In the genomic region with DNA sequence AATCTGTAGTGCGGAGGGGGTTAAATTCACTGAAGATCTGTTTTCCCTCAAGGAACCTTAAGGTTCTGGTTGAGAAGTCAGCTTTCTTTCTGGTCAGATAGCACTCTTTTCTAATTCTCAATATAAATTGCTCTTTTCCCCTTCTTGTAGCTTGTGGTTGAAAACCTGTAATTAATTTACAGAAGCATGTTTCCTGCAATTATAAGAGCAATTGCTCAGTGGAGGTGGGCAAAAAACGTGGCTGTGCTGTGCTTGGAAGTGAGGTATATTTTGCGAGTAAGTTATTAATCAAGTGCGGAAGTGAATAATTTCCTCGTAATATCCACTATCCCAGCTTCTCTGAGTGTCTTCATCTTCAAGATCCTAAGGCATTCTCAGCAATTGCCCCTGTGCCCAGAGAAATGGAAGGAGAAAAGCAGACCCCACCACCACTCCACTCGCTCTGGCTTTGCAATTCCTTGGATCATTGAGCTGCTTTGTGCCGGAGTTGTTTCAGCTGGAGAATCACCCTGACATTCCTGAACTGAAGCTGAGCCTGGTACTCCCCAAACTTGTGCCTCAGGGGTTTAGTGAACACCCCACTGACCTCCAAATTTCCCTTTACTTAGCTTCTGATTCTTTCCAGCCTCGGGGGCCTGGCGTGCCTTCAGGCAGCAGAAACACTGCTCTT, we compare ENCODE assay signal across 20 cellular contexts.
"Had no signal": no experiment of that assay in that cellular context is flagged by ENCODE, and none has a peak within 500 bp of the region (broad histone marks: within the 10 kb centered on the region; RNA-seq: fewer than 3 reads in every experiment).

No MANE protein-coding gene starts in this region.

- H3K36me3 Mint-ChIP-seq: activated CD4-positive, alpha-beta memory T cell treated with anti-CD3 and anti-CD28 coated beads for 36 hours; activated naive CD8-positive, alpha-beta T cell treated with anti-CD3 and anti-CD28 coated beads, Interleukin-2, amount 10 ng/mL, durations not matched to agents 7 days and 5 days; stimulated activated memory B cell treated with anti-CD40 and anti-IgM and Interleukin-4, amounts not matched to agents 10 μg/mL and 1 μg/mL and 100 μg/mL, for 72 hours; type B pancreatic cell; WTC11 had no signal

- H3K9me3 ChIP-seq: body of pancreas, left lung, psoas muscle, sigmoid colon, spleen, testis had no signal

- H3K27ac Mint-ChIP-seq: activated CD4-positive, alpha-beta memory T cell treated with anti-CD3 and anti-CD28 coated beads for 36 hours; activated CD4-positive, alpha-beta T cell treated with anti-CD3 and anti-CD28 coated beads for 36 hours; activated naive CD8-positive, alpha-beta T cell treated with anti-CD3 and anti-CD28 coated beads, Interleukin-2, amount 10 ng/mL, durations not matched to agents 7 days and 5 days; activated T-helper 17 cell treated with anti-CD3 and anti-CD28 coated beads, Interleukin-2, amount 50 U/mL, for 72 hours; effector memory CD8-positive, alpha-beta T cell; stimulated activated memory B cell treated with anti-CD40 and anti-IgM and Interleukin-4, amounts not matched to agents 10 μg/mL and 1 μg/mL and 100 μg/mL, for 72 hours; type B pancreatic cell; WTC11 had no signal

- H3K4me3 ChIP-seq: body of pancreas, left lung, psoas muscle, sigmoid colon, spleen, testis had no signal

- H3K4me3 Mint-ChIP-seq: activated CD4-positive, alpha-beta memory T cell treated with anti-CD3 and anti-CD28 coated beads for 36 hours; activated CD4-positive, alpha-beta T cell treated with anti-CD3 and anti-CD28 coated beads for 36 hours; activated naive CD8-positive, alpha-beta T cell treated with anti-CD3 and anti-CD28 coated beads, Interleukin-2, amount 10 ng/mL, durations not matched to agents 7 days and 5 days; activated T-helper 17 cell treated with anti-CD3 and anti-CD28 coated beads, Interleukin-2, amount 50 U/mL, for 72 hours; effector memory CD8-positive, alpha-beta T cell; neural crest cell; stimulated activated memory B cell treated with anti-CD40 and anti-IgM and Interleukin-4, amounts not matched to agents 10 μg/mL and 1 μg/mL and 100 μg/mL, for 72 hours; type B pancreatic cell; WTC11 had no signal

- H3K4me1 Mint-ChIP-seq: activated CD4-positive, alpha-beta T cell treated with anti-CD3 and anti-CD28 coated beads for 36 hours; activated naive CD8-positive, alpha-beta T cell treated with anti-CD3 and anti-CD28 coated beads, Interleukin-2, amount 10 ng/mL, durations not matched to agents 7 days and 5 days; activated T-helper 17 cell treated with anti-CD3 and anti-CD28 coated beads, Interleukin-2, amount 50 U/mL, for 72 hours; stimulated activated memory B cell treated with anti-CD40 and anti-IgM and Interleukin-4, amounts not matched to agents 10 μg/mL and 1 μg/mL and 100 μg/mL, for 72 hours had no signal

- H3K4me1 ChIP-seq: body of pancreas, left lung, psoas muscle, sigmoid colon had no signal

- H3K9me3 Mint-ChIP-seq: activated CD4-positive, alpha-beta memory T cell treated with anti-CD3 and anti-CD28 coated beads for 36 hours; activated naive CD8-positive, alpha-beta T cell treated with anti-CD3 and anti-CD28 coated beads, Interleukin-2, amount 10 ng/mL, durations not matched to agents 7 days and 5 days; activated T-helper 17 cell treated with anti-CD3 and anti-CD28 coated beads, Interleukin-2, amount 50 U/mL, for 72 hours; effector memory CD8-positive, alpha-beta T cell; neural crest cell; stimulated activated memory B cell treated with anti-CD40 and anti-IgM and Interleukin-4, amounts not matched to agents 10 μg/mL and 1 μg/mL and 100 μg/mL, for 72 hours had no signal

- DNase-seq: activated naive CD4-positive, alpha-beta T cell treated with Interleukin-2 at 50 U/mL for 16 hours; activated naive CD8-positive, alpha-beta T cell treated with anti-CD3 and anti-CD28 coated beads, Interleukin-2, amount 10 ng/mL, durations not matched to agents 7 days and 5 days; activated T-cell treated with anti-CD3 and anti-CD28 coated beads for 4 hours; effector memory CD8-positive, alpha-beta T cell; hippocampal formation; left lung; midbrain; psoas muscle; sigmoid colon; spleen; stimulated activated CD4-positive, alpha-beta T cell treated with anti-CD3 and anti-CD28 coated beads, Interleukin-4, amount 100 ng/mL, for 4 hours had no signal

- H3K27ac ChIP-seq: body of pancreas, left lung, psoas muscle, sigmoid colon, spleen, testis had no signal

- H3K27me3 Mint-ChIP-seq: type B pancreatic cell had no signal

- H3K36me3 ChIP-seq: left lung, sigmoid colon, spleen had no signal

- H3K27me3 ChIP-seq: body of pancreas, left lung, sigmoid colon, testis had no signal
